ENCODE assay signal across 8 cellular contexts in the genomic region with DNA sequence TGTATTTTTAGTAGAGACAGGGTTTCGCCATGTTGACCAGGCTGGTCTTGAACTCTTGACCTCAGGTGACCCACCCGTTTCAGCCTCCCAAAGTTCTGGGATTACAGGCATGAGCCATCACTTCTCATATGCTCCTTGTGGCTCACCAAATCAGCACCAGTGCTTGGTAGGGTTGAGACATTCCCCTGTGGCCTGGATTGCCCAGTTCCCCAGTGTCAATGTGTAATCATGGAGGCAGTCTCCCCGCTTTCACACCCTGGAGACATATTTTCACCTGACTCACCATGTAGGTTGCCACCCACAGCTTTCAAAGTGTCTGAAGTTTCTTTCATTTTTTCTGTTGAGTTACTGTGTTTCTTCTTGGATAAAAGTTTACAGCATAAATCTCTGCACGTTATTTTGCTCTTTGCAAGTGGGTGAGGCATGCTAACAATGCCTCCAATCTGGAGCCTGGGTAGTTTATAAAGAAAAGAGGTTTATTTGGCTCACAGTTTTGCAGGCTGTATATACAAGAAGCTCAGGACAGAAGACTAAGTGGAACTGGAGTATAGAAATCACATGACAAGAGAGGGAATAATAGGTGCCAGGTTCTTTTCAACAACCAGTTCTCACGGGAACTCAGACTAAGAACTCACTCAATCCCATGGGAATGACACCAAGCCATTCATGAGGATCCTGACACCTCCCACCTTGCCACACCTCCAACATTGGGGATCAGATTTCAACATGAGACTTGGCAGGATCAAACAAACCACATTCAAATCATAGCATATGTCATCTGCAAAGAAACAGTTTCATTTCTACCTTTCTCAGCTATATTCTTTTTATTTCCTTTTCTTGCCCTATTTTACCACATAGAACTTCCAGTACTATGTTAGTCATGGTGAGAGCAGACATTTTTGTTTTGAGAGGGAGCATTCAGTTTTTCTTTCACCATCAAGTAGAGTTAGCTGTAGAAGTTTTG.
DNase-seq lines count a peak whose midpoint lies in the region; ATAC-seq, FAIRE-seq and TF ChIP-seq lines count a peak whose summit lies in the region.

No MANE protein-coding gene starts in this region.

- ATAC-seq in GM12878 (peak; percentile 84), HG02852 (IDR thresholded peaks at IDR 0.05; ENCODE audit: unreplicated experiment) (no peak), body of pancreas (no peak)

- TF ChIP-seq CTCF in NB4 (IDR thresholded peaks at IDR 0.05; ENCODE audit: low read depth, low read length) (no peak), GM12878 (IDR thresholded peaks at IDR 0.05 in 2 of 3, conservative IDR thresholded peaks at IDR 0.05 in 1 of 3; ENCODE audit: control insufficient read depth in 2 of 3, extremely low read depth in 1 of 3, insufficient read depth in 1 of 3, low read depth in 3 of 3, low read length in 3 of 3) (no peak), body of pancreas (IDR thresholded peaks at IDR 0.05) (no peak)

- peaks cover 9% of the 10 kb centered on the region for H3K4me1 ChIP-seq in GM12878 (ENCODE audit: control insufficient read depth, insufficient read depth, low read length)
- no peaks in the 10 kb centered on the region for H3K4me1 ChIP-seq in body of pancreas

- H3K36me3 ChIP-seq in GM12878 (ENCODE audit: control insufficient read depth in 2 of 2, insufficient read depth in 2 of 2, low read length in 1 of 2): peaks cover 6 to 10% of the 10 kb centered on the region in 2 experiments; a peak in 3 of 4 replicates
- no peaks in the 10 kb centered on the region for H3K36me3 ChIP-seq in body of pancreas (replicated peaks in 1 of 2; ENCODE audit: insufficient read depth in 1 of 2, low read depth in 2 of 2)

- peaks cover 10% of the 10 kb centered on the region; the same call in 2 of the 3 replicates for H3K9me3 ChIP-seq in GM12878 (replicated peaks; ENCODE audit: control insufficient read depth, insufficient read depth, low read length)
- H3K9me3 ChIP-seq in body of pancreas: no peaks in the 10 kb centered on the region

- no peak for TF ChIP-seq RAD21 in GM12878 (IDR thresholded peaks at IDR 0.05; ENCODE audit: insufficient read depth, low read depth, low read length)

- peak; percentile 11 for DNase-seq in NCI-H2029 (lab: John Stamatoyannopoulos, UW)
- no peak for DNase-seq in NCI-H2029 treated with DMSO at 0.1 percent for 48 hours (lab: John Stamatoyannopoulos, UW)
- DNase-seq in NB4 (ENCODE audit: low read depth): peak; percentile 27
- DNase-seq in GM12878 (ENCODE audit: low read depth, low spot score): peak; percentile 39
- peak; percentile 15 for DNase-seq in stimulated activated CD4-positive, alpha-beta T cell treated with anti-CD3 and anti-CD28 coated beads, Interleukin-4, amount 100 ng/mL, for 1 hour
- DNase-seq in body of pancreas: no peak
- DNase-seq in NCI-H510A treated with DMSO at 0.1 percent for 48 hours (lab: John Stamatoyannopoulos, UW): no peak

- no TSS peak for BruUV-seq in GM12878 (replicated peaks; lab: Mats Ljungman, UMichigan)

- H2AFZ ChIP-seq in GM12878 (ENCODE audit: control insufficient read depth, low read depth, low read length): no peak overlapping the region

- RAD21 ChIA-PET in GM12878 (lab: Charles Lee; ENCODE audit: unreplicated experiment): interaction anchor here (1.2 to 1.7 kb wide), 5 partner anchors 51 to 262 kb away, joined by 3 to 7 read pairs (median 5); no protein-coding TSS in a partner anchor

- SMC1A ChIA-PET in GM12878 (lab: Charles Lee; ENCODE audit: uncharacterized antibody, unreplicated experiment): interaction anchor here (0.8 to 3.0 kb wide), 8 partner anchors 10 to 113 kb away, joined by 3 to 17 read pairs (median 4); partner anchors contain the start of genes ITFG1 and PHKB

- CTCF ChIA-PET in GM12878 (lab: Yijun Ruan, JAX): interaction anchor here (0.7 to 2.3 kb wide), 4 partner anchors 9 to 431 kb away, joined by 3 to 7 read pairs (median 4); partner anchors contain the start of gene NETO2

- no peak overlapping the region for H3K9ac ChIP-seq in GM12878 (ENCODE audit: control insufficient read depth, insufficient read depth, low read length)

- WGBS in GM12878 (ENCODE audit: insufficient coverage, insufficient replicate concordance, low lambda C conversion rate, missing lambda C conversion rate): 38% methylated on average over 5 of the region's 5 CpGs
- 82% methylated on average over 5 of the region's 5 CpGs for WGBS in body of pancreas, 2 donors

- H3K27ac ChIP-seq in GM12878 (ENCODE audit: control insufficient read depth, insufficient read depth): peak overlapping the region; percentile 15
- no peak overlapping the region for H3K27ac ChIP-seq in body of pancreas

- POLR2A ChIA-PET in GM12878 (lab: Charles Lee): interaction anchor here (0.9 kb wide), 1 partner anchor 51 kb away, joined by 3 read pairs; no protein-coding TSS in a partner anchor

- FAIRE-seq in GM12878 (lab: Jason Lieb, UNC): peak; percentile 71

- no peak for TF ChIP-seq POLR2A in NB4 (IDR thresholded peaks at IDR 0.05; ENCODE audit: extremely low read depth, insufficient read length)
- no peak for TF ChIP-seq POLR2A in GM12878 (IDR thresholded peaks at IDR 0.05; ENCODE audit: low read depth, low read length)
- TF ChIP-seq POLR2A in body of pancreas (IDR thresholded peaks at IDR 0.05): no peak

- H4K20me1 ChIP-seq in GM12878 (ENCODE audit: control insufficient read depth, insufficient read depth): no peaks in the 10 kb centered on the region

- no peak overlapping the region for H3K4me3 ChIP-seq in NB4 (ENCODE audit: low read depth, low read length)
- H3K4me3 ChIP-seq in GM12878: no peak overlapping the region
- H3K4me3 ChIP-seq in body of pancreas: no peak overlapping the region

- 0 out of 2 replicates have a peak overlapping the region, but pooled peaks have one; percentile 14 for H3K4me2 ChIP-seq in GM12878 (ENCODE audit: control insufficient read depth, insufficient read depth)

- H3K27me3 ChIP-seq in GM12878 (replicated peaks in 1 of 2; ENCODE audit: control insufficient read depth in 2 of 2, insufficient read depth in 2 of 2, low read length in 1 of 2) (no peaks in the 10 kb centered on the region), body of pancreas (no peaks in the 10 kb centered on the region)

- intact Hi-C loops in GM12878 (cut with micrococcal nuclease; ENCODE audit: unreplicated experiment): loop anchor here (5.0 kb wide), 1 partner anchor 52 kb away; no protein-coding TSS in a partner anchor
- intact Hi-C loops in body of pancreas (cut with DNase I): no loop called here

- H3K79me2 ChIP-seq in GM12878 (ENCODE audit: control insufficient read depth, insufficient read depth, low read length): no peaks in the 10 kb centered on the region

- no peak for TF ChIP-seq EP300 in GM12878 (IDR thresholded peaks at IDR 0.05; ENCODE audit: borderline replicate concordance in 1 of 2, control insufficient read depth in 1 of 2, low read depth in 2 of 2, low read length in 2 of 2)

- in situ Hi-C loops in GM12878 (cut with MboI): no loop called here

TF ChIP-seq in GM12878, 131 proteins besides CTCF, POLR2A, EP300 and RAD21 (continues in another document):
- TF ChIP-seq JUNB (IDR thresholded peaks at IDR 0.05) (peak; percentile 2; the same call in 1 of the 2 replicates), MEF2B (IDR thresholded peaks at IDR 0.05; ENCODE audit: partially characterized antibody, poor library complexity, severe bottlenecking) (peak; percentile 22), IKZF1 (conservative IDR thresholded peaks at IDR 0.05) (peak; percentile 65; the same call in 1 of the 2 replicates), ATF7 (IDR thresholded peaks at IDR 0.05; ENCODE audit: low read depth) (peak; percentile 58), TCF7 (IDR thresholded peaks at IDR 0.05; ENCODE audit: borderline replicate concordance) (0 out of 2 replicates have a peak, but pooled peaks have one; percentile 67), BCL3 (IDR thresholded peaks at IDR 0.05; ENCODE audit: borderline replicate concordance, insufficient read depth, low read depth, low read length, poor library complexity, severe bottlenecking) (peak; percentile 40), PML (IDR thresholded peaks at IDR 0.05; ENCODE audit: low read length) (0 out of 2 replicates have a peak, but pooled peaks have one; percentile 31), RUNX3 (IDR thresholded peaks at IDR 0.05; ENCODE audit: low read length) (peak; percentile 62), POLR2AphosphoS5 (IDR thresholded peaks at IDR 0.05; ENCODE audit: low read length) (0 out of 2 replicates have a peak, but pooled peaks have one; percentile 31), IKZF2 (IDR thresholded peaks at IDR 0.05) (peak; percentile 64 to 82), ZNF274 (IDR thresholded peaks at IDR 0.05; ENCODE audit: insufficient read depth, insufficient read length) (no peak), MYB (IDR thresholded peaks at IDR 0.05; ENCODE audit: borderline replicate concordance, low read depth, low read length) (no peak), PKNOX1 (IDR thresholded peaks at IDR 0.05) (no peak), BHLHE40 (IDR thresholded peaks at IDR 0.05; ENCODE audit: borderline replicate concordance in 1 of 2, low read depth in 2 of 2, low read length in 1 of 2) (peak in 1 of 2 experiments; percentile 23; a peak in 1 of 4 replicates)

Comparison
In these comparisons a context has a peak if more than half of its experiments do, and no peak if none do; other contexts are left out.
1. DNase-seq: peak in NCI-H2029 (single experiment), NB4 (single experiment), GM12878 (single experiment) and stimulated activated CD4-positive, alpha-beta T cell treated with anti-CD3 and anti-CD28 coated beads, Interleukin-4, amount 100 ng/mL, for 1 hour (single experiment); none in NCI-H2029 treated with DMSO at 0.1 percent for 48 hours (single experiment), body of pancreas (0 of 4) and NCI-H510A treated with DMSO at 0.1 percent for 48 hours (single experiment).